Comparison of ENCODE assay signal across 7 cellular contexts in genomic region chr3:17501745-17502144, GRCh38.
"Had no signal": no experiment of that assay in that cellular context is flagged by ENCODE, and none has a peak within 500 bp of the region (broad histone marks: within the 10 kb centered on the region; RNA-seq: fewer than 3 reads in every experiment).

No MANE protein-coding gene starts in this region.

- H3K4me3 ChIP-seq: GM12878 had no signal

- DNase-seq: GDM1, GF-D8 had no signal

- FAIRE-seq: G401.6, GM12878, GM12892, GM18507, GM19239 had no signal

- ATAC-seq: GM12878 had no signal
